11 cellular contexts compared by ENCODE assay signal in genomic region chrX:8988456-8988855, GRCh38. TPM values are rescaled to one million over a fixed set of nuclear protein-coding genes. Genes with fewer than 3 reads are reported as not detected.
DNase-seq lines count a peak whose midpoint lies in the region; ATAC-seq and TF ChIP-seq lines count a peak whose summit lies in the region.
"Had no signal": no experiment of that assay in that cellular context is flagged by ENCODE, and none has a peak within 500 bp of the region (broad histone marks: within the 10 kb centered on the region; RNA-seq: fewer than 3 reads in every experiment).

No MANE protein-coding gene starts in this region.

- H2BK5ac ChIP-seq in mesenchymal stem cell (ENCODE audit: low read depth, low read length, poor library complexity, severe bottlenecking), result no peak overlapping the region

- CTCF ChIA-PET in MCF 10A (lab: Yijun Ruan, JAX), result interaction anchor here (1.5 kb wide), 1 partner anchor 17 kb away, joined by 6 read pairs; no protein-coding TSS in a partner anchor

- H3K9me3 Mint-ChIP-seq in MCF 10A (ENCODE audit: unreplicated experiment), result no peaks in the 10 kb centered on the region
- H3K9me3 Mint-ChIP-seq: effector memory CD8-positive, alpha-beta T cell had no signal

- H3K14ac ChIP-seq in mesenchymal stem cell (ENCODE audit: low read length in 2 of 2), result no peak overlapping the region

- H3K9ac ChIP-seq in mesenchymal stem cell (ENCODE audit: low read length), result no peak overlapping the region

- ATAC-seq in Right ventricle myocardium superior (ENCODE audit: poor library complexity), result peak; percentile 56
- no peak for ATAC-seq in GM19467 (IDR thresholded peaks at IDR 0.05; ENCODE audit: unreplicated experiment)
- no peak for ATAC-seq in HG03520 (IDR thresholded peaks at IDR 0.05; ENCODE audit: unreplicated experiment)
- ATAC-seq in HG03095 (IDR thresholded peaks at IDR 0.05; ENCODE audit: unreplicated experiment), result no peak

- no peaks in the 10 kb centered on the region for H3K27me3 Mint-ChIP-seq in MCF 10A (ENCODE audit: insufficient read depth, unreplicated experiment)
- H3K27me3 Mint-ChIP-seq: effector memory CD8-positive, alpha-beta T cell had no signal

- H3K27me3 ChIP-seq in mesenchymal stem cell (ENCODE audit: control insufficient read depth in 1 of 2, insufficient read depth in 1 of 2, low read length in 2 of 2), result no peaks in the 10 kb centered on the region

- no peak overlapping the region for H2AK5ac ChIP-seq in mesenchymal stem cell (ENCODE audit: low read length, severe bottlenecking)

- H3K4ac ChIP-seq in mesenchymal stem cell (ENCODE audit: low read depth in 1 of 2, low read length in 2 of 2), result no peak overlapping the region

- no peaks in the 10 kb centered on the region for H3K79me1 ChIP-seq in mesenchymal stem cell (replicated peaks; ENCODE audit: low read length, poor library complexity, severe bottlenecking)

- peak overlapping the region; percentile 69 for H4K8ac ChIP-seq in mesenchymal stem cell (ENCODE audit: low read length)

- H3K18ac ChIP-seq in mesenchymal stem cell (ENCODE audit: low read depth in 1 of 2, low read length in 2 of 2), result peak overlapping the region in 1 of 2 experiments; percentile 84

- H3K36me3 ChIP-seq in mesenchymal stem cell (ENCODE audit: control insufficient read depth in 1 of 2, insufficient read depth in 2 of 2, low read depth in 1 of 2, low read length in 2 of 2), result no peaks in the 10 kb centered on the region
- H3K36me3 ChIP-seq: pancreas had no signal

- no peak overlapping the region for H3K27ac ChIP-seq in mesenchymal stem cell (ENCODE audit: low read length, poor library complexity, severe bottlenecking)
- H3K27ac ChIP-seq: pancreas, VCaP had no signal

- DNase-seq in Right ventricle myocardium superior (peak; percentile 47), cardiac septum (ENCODE audit: low spot score) (no peak), MCF 10A (ENCODE audit: unreplicated experiment) (peak; percentile 57), mesenchymal stem cell (peak; percentile 5), COLO829 (ENCODE audit: low spot score) (no peak)

- no peak overlapping the region for H3K4me3 Mint-ChIP-seq in MCF 10A (ENCODE audit: unreplicated experiment)

- no peaks in the 10 kb centered on the region for H3K9me3 ChIP-seq in mesenchymal stem cell (ENCODE audit: control insufficient read depth, low read length)
- H3K9me3 ChIP-seq: pancreas had no signal

- peaks cover 8% of the 10 kb centered on the region for H3K4me1 Mint-ChIP-seq in MCF 10A (ENCODE audit: insufficient read depth, unreplicated experiment)

- no peak overlapping the region for H3K23ac ChIP-seq in mesenchymal stem cell (ENCODE audit: low read length in 2 of 2)

- no peak overlapping the region for H3K4me3 ChIP-seq in mesenchymal stem cell (ENCODE audit: insufficient read depth in 1 of 2, low read depth in 1 of 2, low read length in 2 of 2)
- H3K4me3 ChIP-seq: pancreas had no signal

- intact Hi-C loops in Right ventricle myocardium superior (cut with DNase I) (no loop called here), cardiac septum (cut with DNase I) (no loop called here), MCF 10A (cut with micrococcal nuclease) (no loop called here)

- no peak overlapping the region for H2BK12ac ChIP-seq in mesenchymal stem cell (ENCODE audit: low read length in 2 of 2)

- WGBS in mesenchymal stem cell, result 77% methylated on average over 4 of the region's 4 CpGs

- POLR2A ChIA-PET in MCF 10A (lab: Yijun Ruan, JAX), result no interaction called here

- no peak overlapping the region for H3K4me2 ChIP-seq in mesenchymal stem cell (ENCODE audit: low read length, poor library complexity, severe bottlenecking)

- no peak overlapping the region for H2AFZ ChIP-seq in mesenchymal stem cell (ENCODE audit: low read depth, low read length)

- BruUV-seq in MCF 10A (replicated peaks; lab: Mats Ljungman, UMichigan), result no TSS peak

- TF ChIP-seq CTCF in MCF 10A (IDR thresholded peaks at IDR 0.05; ENCODE audit: unreplicated experiment), result no peak

- no peak overlapping the region for H4K91ac ChIP-seq in mesenchymal stem cell (ENCODE audit: low read length)

- H3K27ac Mint-ChIP-seq in MCF 10A (ENCODE audit: low read depth, unreplicated experiment), result no peak overlapping the region

- peaks cover 1% of the 10 kb centered on the region for H3K4me1 ChIP-seq in mesenchymal stem cell (ENCODE audit: control insufficient read depth, insufficient read depth, low read depth, low read length)
- H3K4me1 ChIP-seq: pancreas had no signal

- no peak overlapping the region for H2BK120ac ChIP-seq in mesenchymal stem cell (ENCODE audit: low read depth, low read length)

- no peaks in the 10 kb centered on the region for H3K36me3 Mint-ChIP-seq in MCF 10A (ENCODE audit: insufficient read depth, unreplicated experiment)

- H2BK15ac ChIP-seq in mesenchymal stem cell (ENCODE audit: low read depth, poor library complexity, severe bottlenecking), result no peak overlapping the region

RNA-seq across cellular contexts. Expression of gene FAM9B, which starts 45.5 kb away (rescaled TPM):
- not detected for total RNA-seq in Right ventricle myocardium superior
- total RNA-seq in cardiac septum, result not detected
- total RNA-seq in MCF 10A (2022), result 0.34 and 0.40 TPM in 2 replicates
- polyA plus RNA-seq in mesenchymal stem cell (2013, experiment 1 of 2), result not detected
- 0.05 TPM for polyA plus RNA-seq in mesenchymal stem cell (2013, experiment 2 of 2)
- total RNA-seq: pancreas had no signal
- polyA plus RNA-seq: pancreas had no signal

Comparison
In these comparisons a context has a peak if more than half of its experiments do, and no peak if none do; other contexts are left out.
1. DNase-seq: peak in Right ventricle myocardium superior (single experiment), MCF 10A (single experiment) and mesenchymal stem cell (single experiment); none in cardiac septum (single experiment) and COLO829 (single experiment).